ENCODE assay signal across 10 cellular contexts in genomic region chr16:48498761-48499600, GRCh38.
DNase-seq lines count a peak whose midpoint lies in the region; ATAC-seq, FAIRE-seq and TF ChIP-seq lines count a peak whose summit lies in the region.
"Had no signal": no experiment of that assay in that cellular context is flagged by ENCODE, and none has a peak within 500 bp of the region (broad histone marks: within the 10 kb centered on the region; RNA-seq: fewer than 3 reads in every experiment).

No MANE protein-coding gene starts in this region.

- DNase-seq in LHCN-M2 (ENCODE audit: low read depth) (peak; percentile 61), astrocyte (ENCODE audit: low read depth) (peak; percentile 57), right cardiac atrium (peak in 2 of 3 donors; percentile 48 to 66), dorsolateral prefrontal cortex (no peak), ecto neural progenitor cell (ENCODE audit: low spot score) (no peak)
- DNase-seq: activated naive CD4-positive, alpha-beta T cell treated with anti-CD3 and anti-CD28 coated beads for 36 hours had no signal

- 52% methylated on average over 6 of the region's 6 CpGs for WGBS in right cardiac atrium

- peaks cover 15% of the 10 kb centered on the region for H3K4me1 ChIP-seq in astrocyte (ENCODE audit: insufficient read depth, low read length)
- no peaks in the 10 kb centered on the region for H3K4me1 ChIP-seq in right cardiac atrium (ENCODE audit: control insufficient read depth, insufficient read depth, low read length)
- peaks cover 6 to 43% (median 40%) of the 10 kb centered on the region in 5 donors for H3K4me1 ChIP-seq in subcutaneous abdominal adipose tissue (ENCODE audit: control insufficient read depth in 5 of 5, insufficient read depth in 5 of 5, low read length in 5 of 5)

- peaks cover 5% of the 10 kb centered on the region for H3K4me1 Mint-ChIP-seq in astrocyte (ENCODE audit: low read depth, unreplicated experiment)

- H3K79me2 ChIP-seq in astrocyte (ENCODE audit: insufficient read depth, low read length), result no peaks in the 10 kb centered on the region

- H3K27me3 Mint-ChIP-seq in astrocyte (ENCODE audit: low read depth, unreplicated experiment), result no peaks in the 10 kb centered on the region

- FAIRE-seq in astrocyte (lab: Jason Lieb, UNC), result no peak

- H3K36me3 ChIP-seq in astrocyte (ENCODE audit: insufficient read depth, low read length), result no peaks in the 10 kb centered on the region
- H3K36me3 ChIP-seq in subcutaneous abdominal adipose tissue (ENCODE audit: control insufficient read depth in 5 of 5, insufficient read depth in 5 of 5, low read length in 5 of 5), result no peaks in the 10 kb centered on the region

- H3K4me3 ChIP-seq in astrocyte (ENCODE audit: insufficient read depth, low read depth, low read length) (no peak overlapping the region), right cardiac atrium (ENCODE audit: low read length) (no peak overlapping the region), subcutaneous abdominal adipose tissue (ENCODE audit: low read depth in 1 of 5, low read length in 5 of 5) (no peak overlapping the region), dorsolateral prefrontal cortex (no peak overlapping the region)

- no peak overlapping the region for H2AFZ ChIP-seq in astrocyte (ENCODE audit: low read depth, low read length)

- ATAC-seq in right cardiac atrium (peak; percentile 73), HG02610 (IDR thresholded peaks at IDR 0.05; ENCODE audit: unreplicated experiment) (no peak), GM18867 (IDR thresholded peaks at IDR 0.05; ENCODE audit: unreplicated experiment) (no peak)

- no peak overlapping the region for H3K4me2 ChIP-seq in astrocyte (ENCODE audit: low read length)
- H3K4me2 ChIP-seq: KMS-11 had no signal

- H3K9me3 Mint-ChIP-seq in astrocyte (ENCODE audit: unreplicated experiment), result peaks cover 5% of the 10 kb centered on the region

- no peak overlapping the region for H3K27ac Mint-ChIP-seq in astrocyte (ENCODE audit: unreplicated experiment)
- H3K27ac Mint-ChIP-seq: activated naive CD4-positive, alpha-beta T cell treated with anti-CD3 and anti-CD28 coated beads for 36 hours had no signal

- H3K36me3 Mint-ChIP-seq in astrocyte (ENCODE audit: low read depth, unreplicated experiment), result no peaks in the 10 kb centered on the region

- no peak overlapping the region for H3K4me3 Mint-ChIP-seq in astrocyte (ENCODE audit: unreplicated experiment)
- H3K4me3 Mint-ChIP-seq: activated naive CD4-positive, alpha-beta T cell treated with anti-CD3 and anti-CD28 coated beads for 36 hours had no signal

- H3K9ac ChIP-seq in astrocyte (ENCODE audit: low read length), result no peak overlapping the region
- H3K9ac ChIP-seq in subcutaneous abdominal adipose tissue (ENCODE audit: low read length in 5 of 5), result no peak overlapping the region
- H3K9ac ChIP-seq: KMS-11 had no signal

- H4K20me1 ChIP-seq in astrocyte (ENCODE audit: insufficient read depth, low read length), result no peaks in the 10 kb centered on the region

- H3K9me3 ChIP-seq in astrocyte (ENCODE audit: insufficient read depth, low read depth, low read length) (peaks cover 5% of the 10 kb centered on the region), right cardiac atrium (ENCODE audit: control insufficient read depth, low read length) (no peaks in the 10 kb centered on the region), subcutaneous abdominal adipose tissue (ENCODE audit: control insufficient read depth in 5 of 5, low read length in 5 of 5) (peaks cover 0 to 7% (median 5%) of the 10 kb centered on the region in 5 donors)

- H3K27me3 ChIP-seq in astrocyte (ENCODE audit: insufficient read depth, low read length) (no peaks in the 10 kb centered on the region), right cardiac atrium (ENCODE audit: control insufficient read depth, insufficient read depth) (no peaks in the 10 kb centered on the region), subcutaneous abdominal adipose tissue (ENCODE audit: control insufficient read depth in 5 of 5, insufficient read depth in 4 of 5, low read length in 5 of 5) (no peaks in the 10 kb centered on the region), dorsolateral prefrontal cortex (no peaks in the 10 kb centered on the region)

- H3K27ac ChIP-seq in astrocyte (ENCODE audit: low read depth, low read length) (no peak overlapping the region), right cardiac atrium (ENCODE audit: low read length) (peak overlapping the region; percentile 88), subcutaneous abdominal adipose tissue (ENCODE audit: low read depth, low read length) (peak overlapping the region; percentile 77), dorsolateral prefrontal cortex (peak overlapping the region in 17 of 59 donors; percentile 6 to 86 (median 44))
- H3K27ac ChIP-seq: KMS-11 had no signal

- intact Hi-C loops in right cardiac atrium (cut with DNase I), result no loop called here
- intact Hi-C loops in dorsolateral prefrontal cortex (cut with DNase I), result loop anchor here in 1 of 2 donors (5.0 kb wide), 1 partner anchor 107 kb away; no protein-coding TSS in a partner anchor

- TF ChIP-seq CTCF in astrocyte (IDR thresholded peaks at IDR 0.05; ENCODE audit: insufficient read depth, low read depth, low read length), result no peak
- no peak for TF ChIP-seq CTCF in dorsolateral prefrontal cortex (IDR thresholded peaks at IDR 0.05 in 54 of 56, conservative IDR thresholded peaks at IDR 0.05 in 2 of 56; ENCODE audit: low read depth in 1 of 56, partially characterized antibody in 56 of 56)

Comparison
In these comparisons a context has a peak if more than half of its experiments do, and no peak if none do; other contexts are left out.
1. DNase-seq: peak in LHCN-M2 (single experiment), astrocyte (single experiment) and right cardiac atrium (2 of 3); none in dorsolateral prefrontal cortex (0 of 10) and ecto neural progenitor cell (single experiment).
2. ATAC-seq: peak in right cardiac atrium (2 of 2); none in HG02610 (single experiment) and GM18867 (single experiment).